Comparison of ENCODE assay signal across 8 cellular contexts in genomic region chr12:22083167-22083566, GRCh38. TPM values are rescaled to one million over a fixed set of nuclear protein-coding genes. Genes with fewer than 3 reads are reported as not detected.
DNase-seq lines count a peak whose midpoint lies in the region; ATAC-seq and TF ChIP-seq lines count a peak whose summit lies in the region.

No MANE protein-coding gene starts in this region.

- H3K9me3 Mint-ChIP-seq in activated CD4-positive, alpha-beta T cell treated with anti-CD3 and anti-CD28 coated beads, Interleukin-2, amount 10 ng/mL, durations not matched to agents 24 days and 14 days = no peaks in the 10 kb centered on the region

- no peak overlapping the region for H3K27ac ChIP-seq in body of pancreas

- H3K27ac Mint-ChIP-seq in activated CD4-positive, alpha-beta T cell treated with anti-CD3 and anti-CD28 coated beads, Interleukin-2, amount 10 ng/mL, durations not matched to agents 24 days and 14 days = no peak overlapping the region

- DNase-seq in activated CD4-positive, alpha-beta T cell treated with anti-CD3 and anti-CD28 coated beads, Interleukin-2, amount 10 ng/mL, durations not matched to agents 24 days and 14 days = peak; percentile 66
- no peak for DNase-seq in activated CD4-positive, alpha-beta T cell treated with anti-CD3 and anti-CD28 coated beads for 1 hour
- DNase-seq in NCI-H146 (lab: John Stamatoyannopoulos, UW) = peak; percentile 21
- no peak for DNase-seq in body of pancreas
- DNase-seq in left lobe of liver (ENCODE audit: low spot score) = no peak

- no peaks in the 10 kb centered on the region for H3K9me3 ChIP-seq in body of pancreas

- TF ChIP-seq CTCF in body of pancreas (IDR thresholded peaks at IDR 0.05) = peak in 5 of 7 experiments; percentile 33 to 44 (median 39)

- H3K36me3 ChIP-seq in body of pancreas (replicated peaks in 1 of 2; ENCODE audit: insufficient read depth in 1 of 2, low read depth in 2 of 2) = no peaks in the 10 kb centered on the region

- H3K4me3 ChIP-seq in body of pancreas = no peak overlapping the region

- H3K27me3 Mint-ChIP-seq in activated CD4-positive, alpha-beta T cell treated with anti-CD3 and anti-CD28 coated beads, Interleukin-2, amount 10 ng/mL, durations not matched to agents 24 days and 14 days = peaks cover 3% of the 10 kb centered on the region

- intact Hi-C loops in activated CD4-positive, alpha-beta T cell treated with anti-CD3 and anti-CD28 coated beads, Interleukin-2, amount 10 ng/mL, durations not matched to agents 24 days and 14 days (cut with micrococcal nuclease) = loop anchor here (1.0 kb wide), 1 partner anchor 360 kb away; no protein-coding TSS in a partner anchor
- intact Hi-C loops in body of pancreas (cut with DNase I) = no loop called here

- H3K4me3 Mint-ChIP-seq in activated CD4-positive, alpha-beta T cell treated with anti-CD3 and anti-CD28 coated beads, Interleukin-2, amount 10 ng/mL, durations not matched to agents 24 days and 14 days = no peak overlapping the region

- no peaks in the 10 kb centered on the region for H3K4me1 ChIP-seq in body of pancreas

- H3K27me3 ChIP-seq in body of pancreas = no peaks in the 10 kb centered on the region

- TF ChIP-seq POLR2A in body of pancreas (IDR thresholded peaks at IDR 0.05) = no peak

- H3K36me3 Mint-ChIP-seq in activated CD4-positive, alpha-beta T cell treated with anti-CD3 and anti-CD28 coated beads, Interleukin-2, amount 10 ng/mL, durations not matched to agents 24 days and 14 days (ENCODE audit: low read depth) = no peaks in the 10 kb centered on the region

- no peaks in the 10 kb centered on the region for H3K4me1 Mint-ChIP-seq in activated CD4-positive, alpha-beta T cell treated with anti-CD3 and anti-CD28 coated beads, Interleukin-2, amount 10 ng/mL, durations not matched to agents 24 days and 14 days

- ATAC-seq in body of pancreas (no peak), left lobe of liver (peak; percentile 72), HG03439 (IDR thresholded peaks at IDR 0.05; ENCODE audit: unreplicated experiment) (no peak), HG03342 (IDR thresholded peaks at IDR 0.05; ENCODE audit: unreplicated experiment) (no peak), HG03460 (IDR thresholded peaks at IDR 0.05; ENCODE audit: unreplicated experiment) (no peak)

RNA-seq across cellular contexts. Expression of gene CMAS, which starts 37.1 kb away (rescaled TPM):
- 32.9 and 36.7 TPM in 2 replicates for total RNA-seq in activated CD4-positive, alpha-beta T cell treated with anti-CD3 and anti-CD28 coated beads, Interleukin-2, amount 10 ng/mL, durations not matched to agents 24 days and 14 days
- total RNA-seq in body of pancreas = 10 to 100 TPM; 10.9 to 20.8 TPM
- total RNA-seq in left lobe of liver = 41.1 TPM

Comparison
In these comparisons a context has a peak if more than half of its experiments do, and no peak if none do; other contexts are left out.
1. DNase-seq: peak in activated CD4-positive, alpha-beta T cell treated with anti-CD3 and anti-CD28 coated beads, Interleukin-2, amount 10 ng/mL, durations not matched to agents 24 days and 14 days (single experiment) and NCI-H146 (single experiment); none in activated CD4-positive, alpha-beta T cell treated with anti-CD3 and anti-CD28 coated beads for 1 hour (single experiment), body of pancreas (0 of 4) and left lobe of liver (single experiment).